Comparison of ENCODE assay signal across 9 cellular contexts in the genomic region with DNA sequence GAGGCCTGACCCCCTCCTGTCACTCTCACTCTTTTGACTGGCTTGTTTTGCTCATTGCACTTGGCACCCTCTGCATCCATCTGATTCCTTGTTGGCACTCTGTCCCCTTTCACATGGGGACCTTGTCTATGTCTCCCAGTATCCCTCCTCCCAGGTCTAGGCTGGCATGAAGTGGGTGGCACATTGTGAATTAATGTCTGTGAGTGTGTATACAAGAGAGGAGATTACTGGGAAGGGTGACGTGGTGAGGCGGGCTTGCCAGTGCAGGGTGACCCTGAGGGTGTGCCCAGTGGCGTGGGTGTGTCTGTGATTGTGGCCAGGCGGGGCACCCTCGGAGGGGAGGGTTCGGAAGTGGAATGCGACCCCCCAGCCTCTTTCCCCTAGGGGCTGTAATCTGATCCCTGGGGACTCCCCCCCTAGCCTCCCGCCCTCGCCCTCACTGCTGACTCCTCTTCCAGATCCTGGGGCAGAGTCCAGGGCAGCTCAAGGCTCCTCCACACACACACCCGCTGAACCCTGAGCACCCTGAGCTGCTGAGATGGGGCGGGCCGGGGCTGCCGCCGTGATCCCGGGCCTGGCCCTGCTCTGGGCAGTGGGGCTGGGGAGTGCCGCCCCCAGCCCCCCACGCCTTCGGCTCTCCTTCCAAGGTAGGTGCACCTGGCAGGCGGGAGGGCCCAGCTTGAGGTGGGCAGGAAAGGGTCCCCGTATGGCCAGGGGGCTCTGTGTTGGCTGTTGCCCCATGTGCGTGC. TPM values are rescaled to one million over a fixed set of nuclear protein-coding genes. Genes with fewer than 3 reads are reported as not detected.
DNase-seq lines count a peak whose midpoint lies in the region; ATAC-seq, FAIRE-seq and TF ChIP-seq lines count a peak whose summit lies in the region.
"Had no signal": no experiment of that assay in that cellular context is flagged by ENCODE, and none has a peak within 500 bp of the region (broad histone marks: within the 10 kb centered on the region; RNA-seq: fewer than 3 reads in every experiment).

A gene (plus strand): TSS at position 445 of the 749 bp plus-strand sequence. CDS start 94 bp downstream, at position 539.

- H2AK9ac ChIP-seq in IMR-90 (replicated peaks; ENCODE audit: low read depth, low read length, poor library complexity): peak within 1 kb of the TSS; percentile 95

- peaks cover 39% of the 10 kb centered on the region for H3K9me1 ChIP-seq in IMR-90 (ENCODE audit: insufficient read depth, low read length)

- peaks cover 2% of the 10 kb centered on the region; the same call in 1 of the 2 replicates for H3K36me3 ChIP-seq in IMR-90 (ENCODE audit: control insufficient read depth, insufficient read depth, low read length)
- H3K36me3 ChIP-seq in mesenchymal stem cell (ENCODE audit: control insufficient read depth in 1 of 2, insufficient read depth in 2 of 2, low read depth in 1 of 2, low read length in 2 of 2): no peaks in the 10 kb centered on the region

- BruUV-seq in IMR-90 (replicated peaks; lab: Mats Ljungman, UMichigan): no TSS peak

- H3K56ac ChIP-seq in IMR-90 (ENCODE audit: extremely low read depth, insufficient read depth, low read length): no peak within 1 kb of the TSS

- no peak for TF ChIP-seq RAD21 in IMR-90 (IDR thresholded peaks at IDR 0.05; ENCODE audit: low read length)

- no peaks in the 10 kb centered on the region for H4K20me1 ChIP-seq in IMR-90 (ENCODE audit: insufficient read depth, low read length)

- peak within 1 kb of the TSS; percentile 85 for H3K23ac ChIP-seq in IMR-90 (ENCODE audit: low read depth, low read length)
- H3K23ac ChIP-seq in mesenchymal stem cell (ENCODE audit: low read length in 2 of 2): peak within 1 kb of the TSS in 1 of 2 experiments; percentile 75

- H4K5ac ChIP-seq in IMR-90 (ENCODE audit: low read depth, low read length): peak within 1 kb of the TSS; percentile 79

- POLR2A ChIA-PET in IMR-90 (lab: Charles Lee; ENCODE audit: unreplicated experiment): no interaction called here

- 25% methylated on average over 7 of the region's 21 CpGs; no CpG with 5 or more reads in 1 of the 2 experiments for WGBS in IMR-90 (ENCODE audit: extremely low coverage in 2 of 2, insufficient read length in 1 of 2), 2 experiments
- 79% methylated on average over 16 of the region's 21 CpGs for WGBS in mesenchymal stem cell

- dilution Hi-C loops in IMR-90 (cut with HindIII; ENCODE audit: low sequenced_read_pairs, unreplicated experiment): no loop called here

- peak within 1 kb of the TSS; percentile 71 for H3K4me2 ChIP-seq in IMR-90 (ENCODE audit: low read depth, low read length)
- H3K4me2 ChIP-seq in mesenchymal stem cell (ENCODE audit: low read length, poor library complexity, severe bottlenecking): no peak within 1 kb of the TSS

- H2BK15ac ChIP-seq in IMR-90 (ENCODE audit: low read depth, low read length) (peak within 1 kb of the TSS; percentile 95; the same call in 2 of the 3 replicates), mesenchymal stem cell (ENCODE audit: low read depth, poor library complexity, severe bottlenecking) (no peak within 1 kb of the TSS)

- H3K14ac ChIP-seq in IMR-90 (replicated peaks; ENCODE audit: low read depth, low read length): peak within 1 kb of the TSS; percentile 98
- H3K14ac ChIP-seq in mesenchymal stem cell (ENCODE audit: low read length in 2 of 2): peak within 1 kb of the TSS in 1 of 2 experiments; percentile 68

- H3K18ac ChIP-seq in IMR-90 (ENCODE audit: low read depth, low read length) (peak within 1 kb of the TSS; percentile 68), mesenchymal stem cell (ENCODE audit: low read depth in 1 of 2, low read length in 2 of 2) (peak within 1 kb of the TSS in 1 of 2 experiments; percentile 61)

- H4K91ac ChIP-seq in IMR-90 (ENCODE audit: insufficient read depth, low read depth, low read length) (peak within 1 kb of the TSS; percentile 91), mesenchymal stem cell (ENCODE audit: low read length) (peak within 1 kb of the TSS; percentile 85)

- H3K4ac ChIP-seq in IMR-90 (ENCODE audit: low read depth, low read length) (peak within 1 kb of the TSS; percentile 100), mesenchymal stem cell (ENCODE audit: low read depth in 1 of 2, low read length in 2 of 2) (no peak within 1 kb of the TSS)

- ATAC-seq in IMR-90 (ENCODE audit: low read depth) (peak; percentile 16), HG02642 (IDR thresholded peaks at IDR 0.05; ENCODE audit: poor library complexity, unreplicated experiment) (no peak)

- FAIRE-seq in GM19239 (lab: Jason Lieb, UNC): no peak

- peak within 1 kb of the TSS; percentile 90 for H2BK20ac ChIP-seq in IMR-90 (ENCODE audit: low read depth, low read length)

- in situ Hi-C loops in IMR-90 (cut with MboI; ENCODE audit: low sequenced_read_pairs): no loop called here

- intact Hi-C loops in IMR-90 (cut with micrococcal nuclease): no loop called here

- no peak for TF ChIP-seq POLR2A in IMR-90 (IDR thresholded peaks at IDR 0.05; ENCODE audit: low read depth, low read length)

- H3K27me3 Mint-ChIP-seq in type B pancreatic cell: peaks cover 4% of the 10 kb centered on the region

- H3K9me3 Mint-ChIP-seq in type B pancreatic cell: no peaks in the 10 kb centered on the region

- peak within 1 kb of the TSS; percentile 100 for H2AK5ac ChIP-seq in IMR-90 (ENCODE audit: low read depth, low read length)
- H2AK5ac ChIP-seq in mesenchymal stem cell (ENCODE audit: low read length, severe bottlenecking): peak within 1 kb of the TSS; percentile 92

- CTCF ChIA-PET in IMR-90 (lab: Yijun Ruan, JAX): interaction anchor here (1.0 to 2.2 kb wide), 2 partner anchors 9 to 22 kb away, joined by 4 to 7 read pairs; no protein-coding TSS in a partner anchor

- H3K4me3 ChIP-seq in IMR-90 (ENCODE audit: insufficient read depth, low read depth, low read length) (peak within 1 kb of the TSS; percentile 31), coronary artery (peak within 1 kb of the TSS; percentile 74), mesenchymal stem cell (ENCODE audit: insufficient read depth in 1 of 2, low read depth in 1 of 2, low read length in 2 of 2) (peak within 1 kb of the TSS in 1 of 2 experiments; percentile 79)

- H3K79me1 ChIP-seq in IMR-90 (ENCODE audit: low read depth in 1 of 2, low read length in 2 of 2) (peaks cover 3 to 45% of the 10 kb centered on the region in 2 experiments; a peak in 3 of 4 replicates), mesenchymal stem cell (replicated peaks; ENCODE audit: low read length, poor library complexity, severe bottlenecking) (no peaks in the 10 kb centered on the region)

- peaks cover 42% of the 10 kb centered on the region for H3K4me1 Mint-ChIP-seq in type B pancreatic cell (ENCODE audit: unreplicated experiment)

- peak within 1 kb of the TSS; percentile 56 to 98 for H4K8ac ChIP-seq in IMR-90 (ENCODE audit: low read depth in 2 of 2, low read length in 2 of 2)
- peak within 1 kb of the TSS; percentile 89 for H4K8ac ChIP-seq in mesenchymal stem cell (ENCODE audit: low read length)

- peaks cover 64% of the 10 kb centered on the region for H3K4me1 ChIP-seq in IMR-90 (ENCODE audit: control insufficient read depth, insufficient read depth, low read length)
- H3K4me1 ChIP-seq in mesenchymal stem cell (ENCODE audit: control insufficient read depth, insufficient read depth, low read depth, low read length): peaks cover 75% of the 10 kb centered on the region

- H2BK12ac ChIP-seq in mesenchymal stem cell (ENCODE audit: low read length in 2 of 2): peak within 1 kb of the TSS in 1 of 2 experiments; percentile 60

- peaks cover 3% of the 10 kb centered on the region for H3K36me3 Mint-ChIP-seq in type B pancreatic cell

- H2BK5ac ChIP-seq in IMR-90 (ENCODE audit: low read depth, low read length, poor library complexity, severe bottlenecking) (peak within 1 kb of the TSS; percentile 83), mesenchymal stem cell (ENCODE audit: low read depth, low read length, poor library complexity, severe bottlenecking) (no peak within 1 kb of the TSS)

- H3K27ac Mint-ChIP-seq in type B pancreatic cell: peak within 1 kb of the TSS; percentile 85

- no peaks in the 10 kb centered on the region for H3K9me3 ChIP-seq in IMR-90 (ENCODE audit: control insufficient read depth, insufficient read depth, low read length)
- H3K9me3 ChIP-seq in mesenchymal stem cell (ENCODE audit: control insufficient read depth, low read length): no peaks in the 10 kb centered on the region

- peak within 1 kb of the TSS; percentile 80 for H3K27ac ChIP-seq in IMR-90 (ENCODE audit: insufficient read depth, low read length)
- peak within 1 kb of the TSS; percentile 97 to 99 for H3K27ac ChIP-seq in coronary artery
- no peak within 1 kb of the TSS for H3K27ac ChIP-seq in mesenchymal stem cell (ENCODE audit: low read length, poor library complexity, severe bottlenecking)

- DNase-seq in IMR-90 (no peak), coronary artery (ENCODE audit: low spot score) (peak; percentile 90), mesenchymal stem cell (no peak), type B pancreatic cell (ENCODE audit: extremely low spot score, unreplicated experiment) (no peak), DMS79 (lab: John Stamatoyannopoulos, UW) (no peak), GM19239 (ENCODE audit: insufficient read length, low spot score) (no peak)
- DNase-seq: islet precursor cell, T-helper 9 cell had no signal

- peak within 1 kb of the TSS; percentile 76 for H3K4me3 Mint-ChIP-seq in type B pancreatic cell

- H2AFZ ChIP-seq in IMR-90 (replicated peaks; ENCODE audit: low read length, poor library complexity) (peak within 1 kb of the TSS; percentile 71), mesenchymal stem cell (ENCODE audit: low read depth, low read length) (no peak within 1 kb of the TSS)

- peak within 1 kb of the TSS; percentile 95 for H2BK120ac ChIP-seq in IMR-90 (ENCODE audit: low read depth, low read length)
- peak within 1 kb of the TSS; percentile 80 for H2BK120ac ChIP-seq in mesenchymal stem cell (ENCODE audit: low read depth, low read length)

- TF ChIP-seq CTCF in IMR-90 (conservative IDR thresholded peaks at IDR 0.05; ENCODE audit: low read depth, low read length) (no peak), coronary artery (IDR thresholded peaks at IDR 0.05) (no peak), type B pancreatic cell (conservative IDR thresholded peaks at IDR 0.05) (no peak)

- H3K27me3 ChIP-seq in IMR-90 (ENCODE audit: control insufficient read depth, insufficient read depth, low read length) (no peaks in the 10 kb centered on the region), mesenchymal stem cell (ENCODE audit: control insufficient read depth in 1 of 2, insufficient read depth in 1 of 2, low read length in 2 of 2) (peaks cover 2 to 8% of the 10 kb centered on the region in 2 experiments)

- H3K9ac ChIP-seq in IMR-90 (ENCODE audit: low read depth, low read length) (peak within 1 kb of the TSS; percentile 77), mesenchymal stem cell (ENCODE audit: low read length) (no peak within 1 kb of the TSS)

RNA-seq across cellular contexts. Expression of the gene that starts here (rescaled TPM):
- total RNA-seq in IMR-90 (2012; rRNA removed) (3.9 and 4.3 TPM in 2 replicates), type B pancreatic cell (ENCODE audit: low replicate concordance) (18.4 and 34.8 TPM in 2 replicates)
- polyA plus RNA-seq in IMR-90 (2012; rRNA removed): 29.3 and 34.3 TPM in 2 replicates
- 22.0 and 34.4 TPM in 2 replicates for polyA plus RNA-seq in IMR-90 (2012; cell fraction: cytosol; rRNA removed)
- polyA plus RNA-seq in IMR-90 (2012; cell fraction: nucleus; rRNA removed; ENCODE audit: low replicate concordance): 153 and 393 TPM in 2 replicates
- 4.7 TPM for polyA plus RNA-seq in mesenchymal stem cell (2013, experiment 1 of 2)
- 4.8 TPM for polyA plus RNA-seq in mesenchymal stem cell (2013, experiment 2 of 2)
